11 cellular contexts compared by ENCODE assay signal in the genomic region with DNA sequence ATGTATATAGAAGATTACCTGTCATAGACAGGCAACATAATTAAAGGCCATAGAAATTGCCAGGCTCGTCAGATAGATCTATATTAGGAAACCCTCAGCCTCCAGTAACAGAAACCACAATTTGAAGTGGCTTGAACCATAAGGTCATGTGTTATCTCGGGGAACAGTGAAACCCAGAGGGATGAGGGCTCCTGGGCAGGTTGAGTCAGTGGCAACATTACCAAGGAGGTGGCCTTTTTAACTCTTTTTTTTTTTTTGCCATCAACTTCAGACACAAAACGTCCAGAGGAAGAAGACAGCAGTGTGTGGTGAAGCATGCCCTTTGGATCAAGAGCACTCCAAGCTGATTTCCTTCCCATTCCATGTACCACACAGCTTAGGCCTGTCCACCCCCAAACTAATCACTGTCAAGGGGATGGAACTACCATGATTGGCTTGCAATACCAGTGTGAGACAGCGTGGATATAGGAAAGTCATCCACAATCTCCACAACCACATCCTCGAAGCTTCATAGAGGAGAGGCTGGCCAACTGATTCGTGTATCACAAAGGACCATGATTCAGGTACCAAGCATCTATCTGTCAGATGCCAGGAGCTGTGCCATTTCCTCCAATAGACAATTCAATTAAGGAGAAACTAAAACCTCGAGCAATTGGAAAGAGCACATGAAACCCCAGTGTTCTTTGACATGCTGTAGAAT. TPM values are rescaled to one million over a fixed set of nuclear protein-coding genes. Genes with fewer than 3 reads are reported as not detected.
A peak's percentile ranks its signal among the peaks of the same experiment; 100 is the strongest.
DNase-seq lines count a peak whose midpoint lies in the region; ATAC-seq and TF ChIP-seq lines count a peak whose summit lies in the region.
"Had no signal": no experiment of that assay in that cellular context is flagged by ENCODE, and none has a peak within 500 bp of the region (broad histone marks: within the 10 kb centered on the region; RNA-seq: fewer than 3 reads in every experiment).

No MANE protein-coding gene starts in this region.

- H3K4me1 Mint-ChIP-seq in activated naive CD8-positive, alpha-beta T cell treated with anti-CD3 and anti-CD28 coated beads, Interleukin-2, amount 50 U/mL, for 24 hours, result peaks cover 24% of the 10 kb centered on the region
- H3K4me1 Mint-ChIP-seq in nephron progenitor cell, result peaks cover 22% of the 10 kb centered on the region

- H3K27ac Mint-ChIP-seq in activated naive CD8-positive, alpha-beta T cell treated with anti-CD3 and anti-CD28 coated beads, Interleukin-2, amount 50 U/mL, for 24 hours, result peak overlapping the region; percentile 75
- H3K27ac Mint-ChIP-seq in nephron progenitor cell, result peak overlapping the region; percentile 69

- TF ChIP-seq CTCF in SK-N-SH (IDR thresholded peaks at IDR 0.05) (no peak), nephron progenitor cell (IDR thresholded peaks at IDR 0.05) (no peak)

- no peaks in the 10 kb centered on the region for H3K9me3 ChIP-seq in SK-N-SH
- H3K9me3 ChIP-seq: neutrophil had no signal

- peaks cover 45% of the 10 kb centered on the region for H3K27me3 Mint-ChIP-seq in activated naive CD8-positive, alpha-beta T cell treated with anti-CD3 and anti-CD28 coated beads, Interleukin-2, amount 50 U/mL, for 24 hours
- H3K27me3 Mint-ChIP-seq in nephron progenitor cell (ENCODE audit: low read depth, poor library complexity), result peaks cover 54% of the 10 kb centered on the region

- H3K9me2 ChIP-seq in SK-N-SH, result no peaks in the 10 kb centered on the region

- H3K4me2 ChIP-seq in SK-N-SH, result peak overlapping the region; percentile 96; the same call in 1 of the 2 replicates

- H3K4me3 Mint-ChIP-seq in activated naive CD8-positive, alpha-beta T cell treated with anti-CD3 and anti-CD28 coated beads, Interleukin-2, amount 50 U/mL, for 24 hours, result peak overlapping the region; percentile 85
- peak overlapping the region; percentile 91 for H3K4me3 Mint-ChIP-seq in nephron progenitor cell

- POLR2A ChIA-PET in SK-N-SH (lab: Yijun Ruan, JAX), result no interaction called here

- H3K9me3 Mint-ChIP-seq in activated naive CD8-positive, alpha-beta T cell treated with anti-CD3 and anti-CD28 coated beads, Interleukin-2, amount 50 U/mL, for 24 hours, result no peaks in the 10 kb centered on the region
- peaks cover 7% of the 10 kb centered on the region for H3K9me3 Mint-ChIP-seq in nephron progenitor cell

- H3K36me3 Mint-ChIP-seq in activated naive CD8-positive, alpha-beta T cell treated with anti-CD3 and anti-CD28 coated beads, Interleukin-2, amount 50 U/mL, for 24 hours (ENCODE audit: low read depth), result peaks cover 5% of the 10 kb centered on the region
- peaks cover 12% of the 10 kb centered on the region for H3K36me3 Mint-ChIP-seq in nephron progenitor cell (ENCODE audit: low read depth)

- peaks cover 0 to 6% of the 10 kb centered on the region in 2 experiments; a peak in 2 of 4 replicates for H3K4me1 ChIP-seq in SK-N-SH (ENCODE audit: control insufficient read depth in 1 of 2, insufficient read depth in 2 of 2, low read depth in 1 of 2, low read length in 1 of 2)

- no peak for ATAC-seq in SK-N-SH treated with all-trans-retinoic acid at 6 μM for 48 hours
- peak; percentile 87 for ATAC-seq in activated naive CD8-positive, alpha-beta T cell treated with anti-CD3 and anti-CD28 coated beads, Interleukin-2, amount 50 U/mL, for 24 hours

- H3K27me3 ChIP-seq in SK-N-SH (ENCODE audit: insufficient read depth), result no peaks in the 10 kb centered on the region

- no peak overlapping the region for H3K4me3 ChIP-seq in SK-N-SH (ENCODE audit: low read depth in 2 of 2, low read length in 1 of 2)

- TF ChIP-seq RAD21 in SK-N-SH (IDR thresholded peaks at IDR 0.05; ENCODE audit: low read length), result no peak

- H3K9ac ChIP-seq in SK-N-SH, result 0 out of 2 replicates have a peak overlapping the region, but pooled peaks have one; percentile 85

- peaks cover 20% of the 10 kb centered on the region for H3F3A ChIP-seq in SK-N-SH (replicated peaks; ENCODE audit: insufficient read depth)

- peak overlapping the region; percentile 52; the same call in 1 of the 2 replicates for H2AFZ ChIP-seq in SK-N-SH (ENCODE audit: low read depth)

- H4K20me1 ChIP-seq in SK-N-SH (ENCODE audit: insufficient read depth), result no peaks in the 10 kb centered on the region

- peaks cover 0 to 6% of the 10 kb centered on the region in 2 experiments for H3K36me3 ChIP-seq in SK-N-SH (replicated peaks in 1 of 2; ENCODE audit: control insufficient read depth in 1 of 2, insufficient read depth in 2 of 2, low read length in 1 of 2)
- H3K36me3 ChIP-seq: neutrophil had no signal

- 75% methylated on average over 7 of the region's 7 CpGs for WGBS in SK-N-SH (ENCODE audit: low lambda C conversion rate)

- CTCF ChIA-PET in SK-N-SH (lab: Yijun Ruan, JAX), result interaction anchor here (1.1 to 1.6 kb wide), 2 partner anchors 10 to 16 kb away, joined by 3 to 5 read pairs; no protein-coding TSS in a partner anchor

- peak overlapping the region in 1 of 2 experiments; percentile 26; a peak in 1 of 4 replicates for H3K27ac ChIP-seq in SK-N-SH (ENCODE audit: low read depth in 2 of 2, low read length in 1 of 2)
- H3K27ac ChIP-seq: neutrophil had no signal

- DNase-seq in SK-N-SH (no peak), M059J (ENCODE audit: low read depth) (peak; percentile 78), nephron progenitor cell (no peak), NCI-H187 treated with DMSO at 0.1 percent for 48 hours (lab: John Stamatoyannopoulos, UW) (no peak), H4 (ENCODE audit: low spot score) (no peak), foreskin melanocyte (no peak)
- DNase-seq in activated naive CD8-positive, alpha-beta T cell treated with anti-CD3 and anti-CD28 coated beads, Interleukin-2, amount 50 U/mL, for 24 hours, result peak; percentile 37
- DNase-seq: amniotic stem cell; stimulated activated CD4-positive, alpha-beta T cell treated with anti-CD3 and anti-CD28 coated beads, Interleukin-2, amount 100 ng/mL, for 48 hours had no signal

- peaks cover 32% of the 10 kb centered on the region for H3K79me2 ChIP-seq in SK-N-SH (ENCODE audit: insufficient read depth)

- TF ChIP-seq EP300 in SK-N-SH (IDR thresholded peaks at IDR 0.05; ENCODE audit: borderline replicate concordance in 1 of 2, low read depth in 1 of 2, low read length in 1 of 2), result no peak

TF ChIP-seq in SK-N-SH, 30 proteins besides CTCF, POLR2A, EP300 and RAD21:
- TF ChIP-seq FOSL2 (IDR thresholded peaks at IDR 0.05; ENCODE audit: borderline replicate concordance, low read depth), result no peak
- TF ChIP-seq GATA2 (CRISPR knock-in tag; IDR thresholded peaks at IDR 0.05), result no peak
- TF ChIP-seq, protein P1, sequence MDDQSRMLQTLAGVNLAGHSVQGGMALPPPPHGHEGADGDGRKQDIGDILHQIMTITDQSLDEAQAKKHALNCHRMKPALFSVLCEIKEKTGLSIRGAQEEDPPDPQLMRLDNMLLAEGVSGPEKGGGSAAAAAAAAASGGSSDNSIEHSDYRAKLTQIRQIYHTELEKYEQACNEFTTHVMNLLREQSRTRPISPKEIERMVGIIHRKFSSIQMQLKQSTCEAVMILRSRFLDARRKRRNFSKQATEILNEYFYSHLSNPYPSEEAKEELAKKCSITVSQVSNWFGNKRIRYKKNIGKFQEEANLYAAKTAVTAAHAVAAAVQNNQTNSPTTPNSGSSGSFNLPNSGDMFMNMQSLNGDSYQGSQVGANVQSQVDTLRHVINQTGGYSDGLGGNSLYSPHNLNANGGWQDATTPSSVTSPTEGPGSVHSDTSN (IDR thresholded peaks at IDR 0.05), result peak; percentile 15; the same call in 1 of the 2 replicates
- TF ChIP-seq JUND (IDR thresholded peaks at IDR 0.05), result no peak
- no peak for TF ChIP-seq RCOR1 (IDR thresholded peaks at IDR 0.05; ENCODE audit: low read length)

TF ChIP-seq in SK-N-SH treated with all-trans-retinoic acid at 6 μM for 48 hours, 23 proteins besides CTCF, POLR2A, EP300 and RAD21:
- no peak for TF ChIP-seq ZNF8 (CRISPR knock-in tag; IDR thresholded peaks at IDR 0.05)
- no peak for TF ChIP-seq POU6F1 (CRISPR knock-in tag; IDR thresholded peaks at IDR 0.05; ENCODE audit: borderline replicate concordance, low read depth)

RNA-seq across cellular contexts. Expression of gene KIF7, which starts 1.0 kb away (rescaled TPM):
- 11.2 and 12.0 TPM in 2 replicates for polyA plus RNA-seq in SK-N-SH (2012; rRNA removed)
- 5.8 and 7.6 TPM in 2 replicates for polyA plus RNA-seq in SK-N-SH (2012; cell fraction: cytosol; rRNA removed)
- 26.1 and 33.6 TPM in 2 replicates for polyA plus RNA-seq in SK-N-SH (2012; cell fraction: nucleus; rRNA removed)
- total RNA-seq in M059J (2014; rRNA removed; shearing (Covaris generic)), result 1.9 and 6.4 TPM in 2 replicates
- total RNA-seq in H4 (2014; rRNA removed; shearing (Covaris generic)), result 3.3 and 3.6 TPM in 2 replicates

RNA-seq across cellular contexts. Expression of gene PLIN1, which starts 22.9 kb away (rescaled TPM):
- 0.08 TPM in 2 replicates for polyA plus RNA-seq in SK-N-SH (2012; rRNA removed)
- polyA plus RNA-seq in SK-N-SH (2012; cell fraction: cytosol; rRNA removed), result 0.09 and 0.10 TPM in 2 replicates
- polyA plus RNA-seq in SK-N-SH (2012; cell fraction: nucleus; rRNA removed), result 0.39 and 0.40 TPM in 2 replicates
- total RNA-seq in M059J (2014; rRNA removed; shearing (Covaris generic)), result 0.15 and 0.22 TPM in 2 replicates
- total RNA-seq in H4 (2014; rRNA removed; shearing (Covaris generic)), result 0.04 and 0.19 TPM in 2 replicates

RNA-seq across cellular contexts. Expression of gene PEX11A, which starts 34.3 kb away (rescaled TPM):
- 6.1 and 7.0 TPM in 2 replicates for polyA plus RNA-seq in SK-N-SH (2012; rRNA removed)
- polyA plus RNA-seq in SK-N-SH (2012; cell fraction: cytosol; rRNA removed), result 5.9 and 6.6 TPM in 2 replicates
- polyA plus RNA-seq in SK-N-SH (2012; cell fraction: nucleus; rRNA removed), result 3.5 and 5.1 TPM in 2 replicates
- 7.0 and 10.7 TPM in 2 replicates for total RNA-seq in M059J (2014; rRNA removed; shearing (Covaris generic))
- 7.2 and 13.3 TPM in 2 replicates for total RNA-seq in H4 (2014; rRNA removed; shearing (Covaris generic))

RNA-seq across cellular contexts. Expression of gene WDR93, which starts 34.3 kb away (rescaled TPM):
- 0.35 and 0.57 TPM in 2 replicates for polyA plus RNA-seq in SK-N-SH (2012; rRNA removed)
- 0.28 and 0.30 TPM in 2 replicates for polyA plus RNA-seq in SK-N-SH (2012; cell fraction: cytosol; rRNA removed)
- polyA plus RNA-seq in SK-N-SH (2012; cell fraction: nucleus; rRNA removed), result 0.25 and 0.49 TPM in 2 replicates
- total RNA-seq in M059J (2014; rRNA removed; shearing (Covaris generic)), result 0.25 TPM in 1 of 2 replicates, not detected in the other
- 0.35 TPM in 1 of 2 replicates, not detected in the other for total RNA-seq in H4 (2014; rRNA removed; shearing (Covaris generic))

Comparison
In these comparisons a context has a peak if more than half of its experiments do, and no peak if none do; other contexts are left out.
1. DNase-seq: peak in M059J (single experiment) and activated naive CD8-positive, alpha-beta T cell treated with anti-CD3 and anti-CD28 coated beads, Interleukin-2, amount 50 U/mL, for 24 hours (single experiment); none in SK-N-SH (single experiment), nephron progenitor cell (single experiment), NCI-H187 treated with DMSO at 0.1 percent for 48 hours (single experiment), H4 (single experiment) and foreskin melanocyte (single experiment).